24 cellular contexts compared by ENCODE assay signal in the genomic region with DNA sequence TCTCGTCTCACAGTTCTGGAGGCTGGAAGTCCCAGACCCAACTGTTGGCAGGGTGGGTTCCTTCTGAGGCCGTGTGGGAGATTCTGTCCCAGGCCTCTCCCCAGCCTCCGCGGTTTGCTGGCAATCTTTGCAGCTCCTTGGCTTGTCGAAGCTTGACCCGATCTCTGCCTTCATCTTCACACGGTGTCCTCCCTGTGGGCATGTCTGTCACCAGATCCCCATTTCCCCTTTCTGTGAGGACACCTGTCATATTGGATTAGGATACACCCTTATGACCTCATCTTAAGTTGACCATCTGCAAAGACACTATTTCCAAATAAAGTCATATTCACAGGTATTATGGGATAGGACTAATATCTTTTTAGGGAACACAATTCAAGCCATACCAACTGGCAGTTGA. TPM values are rescaled to one million over a fixed set of nuclear protein-coding genes. Genes with fewer than 3 reads are reported as not detected.
"Had no signal": no experiment of that assay in that cellular context is flagged by ENCODE, and none has a peak within 500 bp of the region (broad histone marks: within the 10 kb centered on the region; RNA-seq: fewer than 3 reads in every experiment).

No MANE protein-coding gene starts in this region.

- H3K4me3 ChIP-seq: gastroesophageal sphincter, heart right ventricle, left ventricle myocardium inferior, mucosa of descending colon, thyroid gland had no signal

- H3K9me3 ChIP-seq: gastroesophageal sphincter, heart right ventricle, left ventricle myocardium inferior, mucosa of descending colon, thyroid gland had no signal

- H3K27ac ChIP-seq: parathyroid adenoma, thyroid gland had no signal

- H2AFZ ChIP-seq: parathyroid adenoma had no signal

- H3K4me1 ChIP-seq: left ventricle myocardium inferior, parathyroid adenoma, thyroid gland had no signal

- FAIRE-seq: colon, TTC549 had no signal

- H3K79me2 ChIP-seq: parathyroid adenoma had no signal

- H3K27me3 ChIP-seq: gastroesophageal sphincter, heart right ventricle, thyroid gland had no signal

- ATAC-seq: activated CD4-positive, alpha-beta T cell treated with anti-CD3 and anti-CD28 coated beads for 36 hours; activated naive CD4-positive, alpha-beta T cell treated with anti-CD3 and anti-CD28 coated beads, Interleukin-2, amount 50 U/mL, for 72 hours; gastroesophageal sphincter; heart right ventricle; mucosa of descending colon; naive thymus-derived CD4-positive, alpha-beta T cell; sciatic nerve; stimulated activated effector memory CD8-positive, alpha-beta T cell treated with anti-CD3 and anti-CD28 coated beads, Interleukin-12 subunit alpha, Interleukin-12 subunit beta, amount 100 ng/mL, for 72 hours had no signal

- H3K9ac ChIP-seq: parathyroid adenoma had no signal

- DNase-seq: activated CD4-positive, alpha-beta T cell treated with anti-CD3 and anti-CD28 coated beads for 36 hours; activated CD4-positive, alpha-beta T cell treated with anti-CD3 and anti-CD28 coated beads, Interleukin-2, amount 50 U/mL, for 48 hours; activated gamma-delta T cell treated with Interleukin-2 at 50 U/mL for 16 hours; activated T-cell treated with anti-CD3 and anti-CD28 coated beads for 4 hours; endodermal cell; heart right ventricle; left ventricle myocardium inferior; mammary epithelial cell; mucosa of descending colon; naive thymus-derived CD4-positive, alpha-beta T cell; stimulated activated CD4-positive, alpha-beta T cell treated with anti-CD3 and anti-CD28 coated beads, Interleukin-4, amount 100 ng/mL, for 24 hours; thyroid gland had no signal

RNA-seq across cellular contexts. Expression of a gene that starts 22.6 kb away (rescaled TPM):
- total RNA-seq: activated CD4-positive, alpha-beta T cell treated with anti-CD3 and anti-CD28 coated beads for 36 hours; activated naive CD4-positive, alpha-beta T cell treated with anti-CD3 and anti-CD28 coated beads, Interleukin-2, amount 50 U/mL, for 72 hours; activated T-helper 1 cell treated with anti-CD3 and anti-CD28 coated beads, Interleukin-12 subunit alpha, Interleukin-12 subunit beta, Interleukin-2, Interleukin-4 antibody, amounts not matched to agents 30 ng/mL and 10 ng/mL and 1 ng/mL, durations not matched to agents 14 hours and 24 hours and 36 hours; endodermal cell; epithelial cell of proximal tubule; gastroesophageal sphincter; heart right ventricle; kidney epithelial cell; left ventricle myocardium inferior; mammary epithelial cell; mucosa of descending colon; naive thymus-derived CD4-positive, alpha-beta T cell; sciatic nerve; T-helper 2 cell treated with Interferon-gamma antibody and Interleukin-4, amounts not matched to agents 100 ng/mL and 5 ng/mL, for 36 hours; thyroid gland; ureter had no signal
- polyA plus RNA-seq: heart right ventricle; mammary epithelial cell; naive thymus-derived CD4-positive, alpha-beta T cell had no signal

RNA-seq across cellular contexts. Expression of a gene that starts 46.6 kb away (rescaled TPM):
- total RNA-seq: epithelial cell of proximal tubule, ureter had no signal
- polyA plus RNA-seq: naive thymus-derived CD4-positive, alpha-beta T cell had no signal
